ENCODE assay signal across 8 cellular contexts in genomic region chr20:3408251-3408637, GRCh38. TPM values are rescaled to one million over a fixed set of nuclear protein-coding genes. Genes with fewer than 3 reads are reported as not detected.
A peak's percentile ranks its signal among the peaks of the same experiment; 100 is the strongest.
DNase-seq lines count a peak whose midpoint lies in the region; ATAC-seq and TF ChIP-seq lines count a peak whose summit lies in the region.

No MANE protein-coding gene starts in this region.

- DNase-seq in DND-41, result no peak
- DNase-seq in RWPE2 (ENCODE audit: low spot score), result no peak
- DNase-seq in esophagus muscularis mucosa (ENCODE audit: extremely low spot score), result no peak
- no peak for DNase-seq in trophoblast cell
- DNase-seq in NCI-H226, result no peak
- DNase-seq in C1 segment of cervical spinal cord (lab: John Stamatoyannopoulos, UW), result no peak
- no peak for DNase-seq in NCI-H187 (lab: John Stamatoyannopoulos, UW)

- peak overlapping the region; percentile 8 for H3K14ac ChIP-seq in trophoblast cell (ENCODE audit: low read length)

- no peak for TF ChIP-seq POLR2A in esophagus muscularis mucosa (IDR thresholded peaks at IDR 0.05; ENCODE audit: low read depth)

- H3K79me2 ChIP-seq in DND-41 (ENCODE audit: insufficient read depth, low read length) (no peaks in the 10 kb centered on the region), trophoblast cell (ENCODE audit: control insufficient read depth, insufficient read depth, low read length, poor library complexity) (peaks cover 8% of the 10 kb centered on the region)

- H3K4me1 ChIP-seq in DND-41 (ENCODE audit: insufficient read depth, low read length) (peaks cover 6% of the 10 kb centered on the region), RWPE2 (ENCODE audit: insufficient read depth, poor library complexity, severe bottlenecking) (peaks cover 5% of the 10 kb centered on the region), esophagus muscularis mucosa (peaks cover 15 to 33% (median 31%) of the 10 kb centered on the region in 4 donors), trophoblast cell (ENCODE audit: control insufficient read depth in 1 of 2, insufficient read depth in 2 of 2, low read length in 2 of 2) (peaks cover 5 to 8% of the 10 kb centered on the region in 2 experiments)

- H3K79me1 ChIP-seq in trophoblast cell (ENCODE audit: low read length), result peaks cover 15% of the 10 kb centered on the region

- H2BK5ac ChIP-seq in trophoblast cell (ENCODE audit: low read depth, low read length, poor library complexity), result no peak overlapping the region

- H2BK12ac ChIP-seq in trophoblast cell (ENCODE audit: low read length), result no peak overlapping the region

- H4K8ac ChIP-seq in trophoblast cell (ENCODE audit: low read depth, low read length), result peak overlapping the region; percentile 59

- intact Hi-C loops in esophagus muscularis mucosa (cut with DNase I), result loop anchor here (5.0 kb wide), 1 partner anchor 64 kb away; the partner anchor contains the start of gene ATRN

- peaks cover 54% of the 10 kb centered on the region for H3K27me3 ChIP-seq in DND-41 (ENCODE audit: insufficient read depth, low read length, poor library complexity)
- H3K27me3 ChIP-seq in RWPE2 (ENCODE audit: insufficient read depth, poor library complexity, severe bottlenecking), result no peaks in the 10 kb centered on the region
- H3K27me3 ChIP-seq in esophagus muscularis mucosa, result no peaks in the 10 kb centered on the region
- no peaks in the 10 kb centered on the region for H3K27me3 ChIP-seq in trophoblast cell (ENCODE audit: insufficient read depth, low read length)

- no peaks in the 10 kb centered on the region; the same call in 1 of the 2 replicates for H4K20me1 ChIP-seq in DND-41 (ENCODE audit: insufficient read depth, low read length)

- peak overlapping the region; percentile 66 for H3K23ac ChIP-seq in trophoblast cell (ENCODE audit: low read length)

- H2AFZ ChIP-seq in DND-41 (ENCODE audit: low read depth, low read length) (peak overlapping the region; percentile 54), trophoblast cell (ENCODE audit: insufficient read depth, low read length, poor library complexity) (peak overlapping the region; percentile 68)

- peak overlapping the region; percentile 9 for H4K91ac ChIP-seq in trophoblast cell (ENCODE audit: low read depth, low read length)

- no peaks in the 10 kb centered on the region for H3K36me3 ChIP-seq in DND-41 (ENCODE audit: insufficient read depth, low read length)
- H3K36me3 ChIP-seq in RWPE2 (ENCODE audit: low read depth), result no peaks in the 10 kb centered on the region
- no peaks in the 10 kb centered on the region for H3K36me3 ChIP-seq in esophagus muscularis mucosa
- H3K36me3 ChIP-seq in trophoblast cell (ENCODE audit: control insufficient read depth in 1 of 2, insufficient read depth in 2 of 2, low read length in 2 of 2), result no peaks in the 10 kb centered on the region

- TF ChIP-seq CTCF in DND-41 (IDR thresholded peaks at IDR 0.05; ENCODE audit: borderline replicate concordance, extremely low read depth, low read length, poor library complexity, severe bottlenecking) (no peak), RWPE2 (IDR thresholded peaks at IDR 0.05; ENCODE audit: poor library complexity, severe bottlenecking) (no peak), esophagus muscularis mucosa (IDR thresholded peaks at IDR 0.05) (no peak)

- H3K27ac ChIP-seq in DND-41 (ENCODE audit: low read length) (no peak overlapping the region), RWPE2 (ENCODE audit: poor library complexity, severe bottlenecking) (peak overlapping the region; percentile 67), esophagus muscularis mucosa (replicated peaks in 1 of 4) (peak overlapping the region; percentile 94 to 97 (median 95)), trophoblast cell (ENCODE audit: low read depth, low read length) (peak overlapping the region; percentile 32)

- H3K4ac ChIP-seq in trophoblast cell (ENCODE audit: low read depth, low read length), result no peak overlapping the region

- no peak for ATAC-seq in DND-41 (ENCODE audit: insufficient read depth, low read depth)
- ATAC-seq in RWPE2 (ENCODE audit: low read depth), result no peak
- ATAC-seq in HG03196 (IDR thresholded peaks at IDR 0.05; ENCODE audit: unreplicated experiment), result no peak

- H3K18ac ChIP-seq in trophoblast cell (ENCODE audit: low read length), result no peak overlapping the region

- no peak for TF ChIP-seq EP300 in esophagus muscularis mucosa (IDR thresholded peaks at IDR 0.05)

- H3K9ac ChIP-seq in DND-41 (ENCODE audit: low read depth, low read length) (no peak overlapping the region), trophoblast cell (ENCODE audit: low read length) (peak overlapping the region; percentile 50)

- H2AK5ac ChIP-seq in trophoblast cell (ENCODE audit: low read length), result no peak overlapping the region

- H3K9me3 ChIP-seq in DND-41 (ENCODE audit: insufficient read depth, low read length, severe bottlenecking) (no peaks in the 10 kb centered on the region), RWPE2 (ENCODE audit: severe bottlenecking) (no peaks in the 10 kb centered on the region), esophagus muscularis mucosa (no peaks in the 10 kb centered on the region), trophoblast cell (ENCODE audit: insufficient read depth, low read depth, low read length) (no peaks in the 10 kb centered on the region)

- no peak overlapping the region for H2BK120ac ChIP-seq in trophoblast cell (ENCODE audit: insufficient read depth, low read length, poor library complexity)

- H3K4me2 ChIP-seq in DND-41 (ENCODE audit: insufficient read depth, low read length), result peak overlapping the region; percentile 63
- peak overlapping the region; percentile 95 for H3K4me2 ChIP-seq in trophoblast cell (ENCODE audit: low read length)

- peak overlapping the region in 1 of 2 experiments; percentile 49; a peak in 2 of 4 replicates for H3K4me3 ChIP-seq in DND-41 (ENCODE audit: low read depth in 1 of 2, low read length in 2 of 2)
- peak overlapping the region; percentile 81 for H3K4me3 ChIP-seq in RWPE2 (ENCODE audit: severe bottlenecking)
- peak overlapping the region; percentile 91 to 99 (median 96) for H3K4me3 ChIP-seq in esophagus muscularis mucosa
- H3K4me3 ChIP-seq in trophoblast cell (ENCODE audit: low read depth, low read length), result peak overlapping the region; percentile 86

- WGBS in esophagus muscularis mucosa, result under 1% methylated on average over 7 of the region's 7 CpGs
- WGBS in trophoblast cell (ENCODE audit: extremely low coverage, insufficient coverage, insufficient read length), result no CpG with 5 or more reads among the region's 7 CpGs

- no peak overlapping the region for H4K12ac ChIP-seq in trophoblast cell (ENCODE audit: low read depth, low read length)

RNA-seq across cellular contexts. Expression of gene DNAAF9, which starts 0.8 kb away (rescaled TPM):
- 10 to 100 TPM; 29.5 to 51.9 (median 41.4) TPM for total RNA-seq in esophagus muscularis mucosa
- polyA plus RNA-seq in trophoblast cell (2013), result 6.1 and 6.2 TPM in 2 replicates
